ENCODE assay signal across 13 cellular contexts in the genomic region with DNA sequence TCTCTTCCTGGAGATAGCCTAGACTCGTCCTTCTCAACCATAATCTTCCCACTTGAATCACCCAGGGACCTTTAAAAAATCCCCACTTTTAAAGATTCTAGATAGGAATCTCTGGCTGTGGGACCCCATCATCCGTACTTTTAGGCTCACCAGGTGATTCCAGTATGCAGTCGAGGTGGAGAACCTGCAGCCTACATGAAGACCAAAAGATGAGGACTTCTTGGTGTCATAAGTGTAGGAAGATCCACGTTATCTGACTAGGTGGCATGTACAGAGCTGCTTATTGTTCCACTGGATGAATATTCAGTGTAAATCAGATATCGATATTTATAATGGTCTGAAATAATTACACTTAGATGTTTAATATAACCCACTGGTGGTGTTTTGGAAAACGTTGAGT. TPM values are rescaled to one million over a fixed set of nuclear protein-coding genes. Genes with fewer than 3 reads are reported as not detected.
DNase-seq lines count a peak whose midpoint lies in the region; ATAC-seq and FAIRE-seq lines count a peak whose summit lies in the region.
"Had no signal": no experiment of that assay in that cellular context is flagged by ENCODE, and none has a peak within 500 bp of the region (broad histone marks: within the 10 kb centered on the region; RNA-seq: fewer than 3 reads in every experiment).

No MANE protein-coding gene starts in this region.

- POLR2A ChIA-PET in activated CD4-positive, alpha-beta memory T cell treated with anti-CD3 and anti-CD28 coated beads for 36 hours (lab: Charles Lee): interaction anchor here (0.9 to 5.2 kb wide), 12 partner anchors 9 to 374 kb away, joined by 3 to 67 read pairs (median 6); partner anchors contain the start of genes HIF1A and TMEM30B

- H3K4me1 Mint-ChIP-seq in activated T-cell treated with anti-CD3 and anti-CD28 coated beads, Interleukin-2, amount 50 U/mL, for 4 hours (ENCODE audit: low read depth): peaks cover 49% of the 10 kb centered on the region
- H3K4me1 Mint-ChIP-seq in activated CD4-positive, alpha-beta memory T cell treated with anti-CD3 and anti-CD28 coated beads for 36 hours (ENCODE audit: low read depth): peaks cover 43% of the 10 kb centered on the region
- H3K4me1 Mint-ChIP-seq in immature natural killer cell: peaks cover 54 to 62% of the 10 kb centered on the region in 2 donors

- peak overlapping the region; percentile 78 for H3K27ac ChIP-seq in thymus (ENCODE audit: low read depth)

- ATAC-seq in activated T-cell treated with anti-CD3 and anti-CD28 coated beads, Interleukin-2, amount 50 U/mL, for 4 hours: no peak
- ATAC-seq in GM19023 (IDR thresholded peaks at IDR 0.05; ENCODE audit: unreplicated experiment): no peak
- ATAC-seq: activated CD4-positive, CD25-positive, alpha-beta regulatory T cell treated with anti-CD3 and anti-CD28 coated beads, Interleukin-2, amount 50 U/mL, for 24 hours had no signal

- H3K9me3 ChIP-seq in thymus (ENCODE audit: control insufficient read depth): no peaks in the 10 kb centered on the region

- DNase-seq in activated T-cell treated with anti-CD3 and anti-CD28 coated beads, Interleukin-2, amount 50 U/mL, for 4 hours: no peak
- no peak for DNase-seq in activated T-cell treated with anti-CD3 and anti-CD28 coated beads, Interleukin-2, amount 50 U/mL, for 48 hours
- no peak for DNase-seq in activated CD4-positive, alpha-beta memory T cell treated with anti-CD3 and anti-CD28 coated beads for 36 hours
- DNase-seq in immature natural killer cell (no peak), NCI-H1417 treated with DMSO at 0.1 percent for 48 hours (lab: John Stamatoyannopoulos, UW) (no peak), HTR-8/SVneo (ENCODE audit: insufficient read length, low spot score) (no peak)
- DNase-seq: NCI-H1694; NCI-H82; stimulated activated CD4-positive, alpha-beta T cell treated with anti-CD3 and anti-CD28 coated beads, Interleukin-2, amount 100 ng/mL, for 48 hours had no signal

- peak overlapping the region; percentile 93 for H3K4me3 Mint-ChIP-seq in activated T-cell treated with anti-CD3 and anti-CD28 coated beads, Interleukin-2, amount 50 U/mL, for 4 hours
- H3K4me3 Mint-ChIP-seq in activated CD4-positive, alpha-beta memory T cell treated with anti-CD3 and anti-CD28 coated beads for 36 hours: peak overlapping the region; percentile 99
- H3K4me3 Mint-ChIP-seq in immature natural killer cell: peak overlapping the region; percentile 98 to 100 (median 99)
- H3K4me3 Mint-ChIP-seq: memory B cell had no signal

- CTCF ChIA-PET in activated CD4-positive, alpha-beta memory T cell treated with anti-CD3 and anti-CD28 coated beads for 36 hours (lab: Charles Lee): interaction anchor here (1.9 kb wide), 1 partner anchor 8 kb away, joined by 11 read pairs; no protein-coding TSS in a partner anchor

- H3K36me3 Mint-ChIP-seq in activated T-cell treated with anti-CD3 and anti-CD28 coated beads, Interleukin-2, amount 50 U/mL, for 4 hours (ENCODE audit: insufficient read depth): peaks cover 30% of the 10 kb centered on the region
- H3K36me3 Mint-ChIP-seq in activated CD4-positive, alpha-beta memory T cell treated with anti-CD3 and anti-CD28 coated beads for 36 hours: peaks cover 47% of the 10 kb centered on the region
- H3K36me3 Mint-ChIP-seq in immature natural killer cell: peaks cover 28 to 44% (median 32%) of the 10 kb centered on the region in 3 donors
- H3K36me3 Mint-ChIP-seq: memory B cell had no signal

- FAIRE-seq in HTR-8/SVneo (lab: Jason Lieb, UNC): no peak

- H3K36me3 ChIP-seq in thymus (ENCODE audit: control insufficient read depth, insufficient read depth): peaks cover 3% of the 10 kb centered on the region

- intact Hi-C loops in activated CD4-positive, alpha-beta memory T cell treated with anti-CD3 and anti-CD28 coated beads for 36 hours (cut with micrococcal nuclease): loop anchor here (1.0 kb wide), 2 partner anchors 8 to 61 kb away; no protein-coding TSS in a partner anchor

- no peaks in the 10 kb centered on the region for H3K27me3 ChIP-seq in thymus (ENCODE audit: control insufficient read depth, insufficient read depth)

- H3K9me3 Mint-ChIP-seq in activated T-cell treated with anti-CD3 and anti-CD28 coated beads, Interleukin-2, amount 50 U/mL, for 4 hours: no peaks in the 10 kb centered on the region
- no peaks in the 10 kb centered on the region for H3K9me3 Mint-ChIP-seq in activated CD4-positive, alpha-beta memory T cell treated with anti-CD3 and anti-CD28 coated beads for 36 hours
- no peaks in the 10 kb centered on the region for H3K9me3 Mint-ChIP-seq in immature natural killer cell

- H3K4me3 ChIP-seq in thymus (ENCODE audit: low read length): peak overlapping the region; percentile 51

- 89% methylated on average over 6 of the region's 6 CpGs for WGBS in thymus

- peaks cover 10% of the 10 kb centered on the region for H3K4me1 ChIP-seq in thymus (ENCODE audit: control insufficient read depth, insufficient read depth, low read length)

- peak overlapping the region; percentile 93 for H3K27ac Mint-ChIP-seq in activated CD4-positive, alpha-beta memory T cell treated with anti-CD3 and anti-CD28 coated beads for 36 hours
- H3K27ac Mint-ChIP-seq in immature natural killer cell: peak overlapping the region in 5 of 6 donors; percentile 89 to 98 (median 97)
- H3K27ac Mint-ChIP-seq: memory B cell had no signal

- H3K27me3 Mint-ChIP-seq in activated T-cell treated with anti-CD3 and anti-CD28 coated beads, Interleukin-2, amount 50 U/mL, for 4 hours (ENCODE audit: low read depth): no peaks in the 10 kb centered on the region
- H3K27me3 Mint-ChIP-seq in activated CD4-positive, alpha-beta memory T cell treated with anti-CD3 and anti-CD28 coated beads for 36 hours: no peaks in the 10 kb centered on the region
- H3K27me3 Mint-ChIP-seq in immature natural killer cell (ENCODE audit: low read depth in 3 of 3): peaks cover 4 to 18% (median 18%) of the 10 kb centered on the region in 3 donors

RNA-seq across cellular contexts. Expression of gene PRKCH, which starts 2.6 kb away (rescaled TPM):
- total RNA-seq in activated T-cell treated with anti-CD3 and anti-CD28 coated beads, Interleukin-2, amount 50 U/mL, for 4 hours: 100 to 1,000 TPM; 109 to 141 (median 134) TPM
- 100 to 1,000 TPM; 142 to 147 TPM for total RNA-seq in activated CD4-positive, alpha-beta memory T cell treated with anti-CD3 and anti-CD28 coated beads for 36 hours
- 100 to 1,000 TPM; 231 to 451 (median 335) TPM for polyA plus RNA-seq in immature natural killer cell
- 73.5 TPM for polyA plus RNA-seq in thymus

RNA-seq across cellular contexts. Expression of gene TMEM30B, which starts 42.8 kb away (rescaled TPM):
- total RNA-seq in activated T-cell treated with anti-CD3 and anti-CD28 coated beads, Interleukin-2, amount 50 U/mL, for 4 hours: 1 to 10 TPM; 1.1 to 1.5 (median 1.3) TPM
- total RNA-seq in activated CD4-positive, alpha-beta memory T cell treated with anti-CD3 and anti-CD28 coated beads for 36 hours: 1 to 10 TPM; 1.6 to 1.7 TPM
- polyA plus RNA-seq in immature natural killer cell: 1 to 10 TPM in 2 of 3 donors, under 1 TPM in 1; 0.91 to 2.9 (median 1.2) TPM
- polyA plus RNA-seq in thymus: 20.0 TPM
